In genomic region chr5:1467341-1468246, GRCh38 we compare ENCODE assay signal across 2 cellular contexts.
TF ChIP-seq lines count a peak whose summit lies in the region.

No MANE protein-coding gene starts in this region.

TF ChIP-seq in H1, 55 proteins besides CTCF, POLR2A, EP300 and RAD21:
- TF ChIP-seq ATF2 (IDR thresholded peaks at IDR 0.05; ENCODE audit: low read length) = no peak
- TF ChIP-seq CHD1 (IDR thresholded peaks at IDR 0.05; ENCODE audit: low read depth, low read length) = no peak
- no peak for TF ChIP-seq CHD2 (IDR thresholded peaks at IDR 0.05; ENCODE audit: low read length)
- no peak for TF ChIP-seq KDM1A (IDR thresholded peaks at IDR 0.05; ENCODE audit: borderline replicate concordance, low read length)

TF ChIP-seq in GM12891, 5 proteins besides CTCF, POLR2A, EP300 and RAD21:
- no peak for TF ChIP-seq SPI1 (IDR thresholded peaks at IDR 0.05; ENCODE audit: low read depth, low read length)
- TF ChIP-seq TAF1 (IDR thresholded peaks at IDR 0.05; ENCODE audit: low read depth, low read length) = no peak
- no peak for TF ChIP-seq POLR2AphosphoS5 (IDR thresholded peaks at IDR 0.05; ENCODE audit: low read depth, low read length)
- no peak for TF ChIP-seq PAX5 (IDR thresholded peaks at IDR 0.05; ENCODE audit: insufficient read depth, low read length, severe bottlenecking)
- no peak for TF ChIP-seq POU2F2 (IDR thresholded peaks at IDR 0.05; ENCODE audit: low read depth, low read length)
